ENCODE assay signal across 1 cellular context in the genomic region with DNA sequence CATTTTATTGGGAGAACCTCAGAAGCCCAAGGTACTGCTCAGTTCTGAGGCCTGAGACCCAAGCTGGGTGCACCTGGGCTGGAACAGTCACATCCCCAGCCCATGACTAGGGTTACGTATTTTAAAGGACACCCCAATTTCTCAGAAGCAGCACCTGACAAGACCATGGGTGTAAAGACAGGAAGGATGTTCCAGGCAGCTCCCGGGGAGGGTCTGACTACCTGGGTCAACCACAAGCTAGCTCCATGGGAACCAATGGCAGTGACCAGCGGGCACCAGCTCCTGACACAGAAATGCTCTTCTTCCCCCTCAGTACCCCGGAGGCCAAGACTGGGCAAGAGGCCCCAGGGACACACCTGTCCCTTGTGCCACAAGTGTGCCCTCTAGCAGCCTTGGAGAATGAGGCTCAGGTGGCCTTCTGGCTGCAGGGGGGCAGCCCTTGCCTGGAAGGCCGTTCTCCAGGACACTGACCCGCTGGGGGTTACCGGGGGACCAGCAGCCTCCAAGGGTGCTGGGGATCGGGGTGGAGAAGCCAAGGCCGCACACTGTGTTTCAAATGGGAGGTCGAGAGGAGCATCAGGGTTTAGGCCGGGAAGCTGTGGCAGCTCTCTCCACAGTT.
TF ChIP-seq lines count a peak whose summit lies in the region.

No MANE protein-coding gene starts in this region.

TF ChIP-seq in K562, 482 proteins besides CTCF, POLR2A, EP300 and RAD21:
- TF ChIP-seq RBM22 (IDR thresholded peaks at IDR 0.05; ENCODE audit: low read depth, low read length, poor library complexity, severe bottlenecking) (peak; percentile 8), SRSF3 (IDR thresholded peaks at IDR 0.05; ENCODE audit: insufficient read depth, low read length) (no peak)
